In the genomic region with DNA sequence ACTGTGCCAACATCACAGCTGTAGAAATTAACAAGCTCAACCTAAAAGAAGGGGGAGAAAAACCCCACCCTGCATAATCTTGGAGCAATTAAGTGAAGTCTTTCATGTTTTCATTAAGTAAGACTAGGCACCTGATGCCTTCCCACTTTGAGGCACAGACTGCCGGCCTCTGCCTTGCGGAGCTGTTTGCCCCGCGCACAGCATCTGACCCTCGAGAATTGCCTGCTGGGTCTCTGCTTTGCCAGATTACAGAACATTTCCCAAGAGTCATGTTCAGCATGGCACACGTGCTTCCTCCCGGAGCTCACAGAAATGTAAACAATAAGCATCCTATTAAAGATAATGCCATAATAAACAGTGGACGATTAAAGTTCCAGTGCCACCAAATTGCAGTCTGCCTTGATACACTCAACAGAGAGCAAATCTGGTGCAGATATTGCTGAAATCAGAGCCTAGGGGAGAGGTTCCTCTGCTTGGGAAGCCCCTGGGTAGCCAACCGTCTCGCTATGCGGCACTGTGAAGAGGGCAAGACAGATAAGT, we compare ENCODE assay signal across 20 cellular contexts.
"Had no signal": no experiment of that assay in that cellular context is flagged by ENCODE, and none has a peak within 500 bp of the region (broad histone marks: within the 10 kb centered on the region; RNA-seq: fewer than 3 reads in every experiment).

No MANE protein-coding gene starts in this region.

- H3K27ac ChIP-seq: heart left ventricle, psoas muscle, right lobe of liver, testis, tibial nerve, upper lobe of right lung, vagina had no signal

- H3K36me3 ChIP-seq: heart left ventricle, right lobe of liver, tibial nerve, upper lobe of right lung, vagina had no signal

- H3K9me3 Mint-ChIP-seq: endodermal cell; stimulated activated naive CD8-positive, alpha-beta T cell treated with anti-CD3 and anti-CD28 coated beads, Interleukin-15, amount 100 ng/mL, for 72 hours had no signal

- H3K36me3 Mint-ChIP-seq: stimulated activated naive B cell treated with anti-CD40 and anti-IgM and Interleukin-4, amounts not matched to agents 10 μg/mL and 1 μg/mL and 100 μg/mL, for 72 hours had no signal

- H3K27me3 Mint-ChIP-seq: stimulated activated naive B cell treated with anti-CD40 and anti-IgM and Interleukin-4, amounts not matched to agents 10 μg/mL and 1 μg/mL and 100 μg/mL, for 72 hours; stimulated activated naive CD8-positive, alpha-beta T cell treated with anti-CD3 and anti-CD28 coated beads, Interleukin-15, amount 100 ng/mL, for 72 hours had no signal

- H3K4me3 ChIP-seq: heart left ventricle, psoas muscle, right lobe of liver, testis, tibial nerve, upper lobe of right lung, vagina had no signal

- DNase-seq: effector CD4-positive, alpha-beta T cell; endodermal cell; heart left ventricle; hypothalamus; kidney glomerular epithelial cell; naive thymus-derived CD4-positive, alpha-beta T cell; nephron progenitor cell; psoas muscle; retina; right lobe of liver; stimulated activated CD4-positive, alpha-beta T cell treated with anti-CD3 and anti-CD28 coated beads, Interleukin-4, amount 100 ng/mL, for 4 hours; stimulated activated naive B cell treated with anti-CD40 and anti-IgM and Interleukin-4, amounts not matched to agents 10 μg/mL and 1 μg/mL and 100 μg/mL, for 72 hours; stimulated activated naive CD8-positive, alpha-beta T cell treated with anti-CD3 and anti-CD28 coated beads, Interleukin-15, amount 100 ng/mL, for 72 hours; testis; upper lobe of right lung had no signal

- H3K27me3 ChIP-seq: heart left ventricle, right lobe of liver, testis, tibial nerve, upper lobe of right lung, vagina had no signal

- H3K4me1 Mint-ChIP-seq: endodermal cell; naive thymus-derived CD4-positive, alpha-beta T cell; stimulated activated naive B cell treated with anti-CD40 and anti-IgM and Interleukin-4, amounts not matched to agents 10 μg/mL and 1 μg/mL and 100 μg/mL, for 72 hours; stimulated activated naive CD8-positive, alpha-beta T cell treated with anti-CD3 and anti-CD28 coated beads, Interleukin-15, amount 100 ng/mL, for 72 hours had no signal

- H3K27ac Mint-ChIP-seq: endodermal cell; naive thymus-derived CD4-positive, alpha-beta T cell; nephron progenitor cell; stimulated activated naive B cell treated with anti-CD40 and anti-IgM and Interleukin-4, amounts not matched to agents 10 μg/mL and 1 μg/mL and 100 μg/mL, for 72 hours had no signal

- H3K4me3 Mint-ChIP-seq: endodermal cell; naive thymus-derived CD4-positive, alpha-beta T cell; nephron progenitor cell; stimulated activated naive B cell treated with anti-CD40 and anti-IgM and Interleukin-4, amounts not matched to agents 10 μg/mL and 1 μg/mL and 100 μg/mL, for 72 hours; stimulated activated naive CD8-positive, alpha-beta T cell treated with anti-CD3 and anti-CD28 coated beads, Interleukin-15, amount 100 ng/mL, for 72 hours had no signal

- FAIRE-seq: endothelial cell of umbilical vein, frontal cortex, islet of Langerhans had no signal

- H3K9me3 ChIP-seq: heart left ventricle, psoas muscle, right lobe of liver, testis, upper lobe of right lung, vagina had no signal

- H3K4me1 ChIP-seq: heart left ventricle, psoas muscle, right lobe of liver, testis, upper lobe of right lung, vagina had no signal
